29 cellular contexts compared by ENCODE assay signal in the genomic region with DNA sequence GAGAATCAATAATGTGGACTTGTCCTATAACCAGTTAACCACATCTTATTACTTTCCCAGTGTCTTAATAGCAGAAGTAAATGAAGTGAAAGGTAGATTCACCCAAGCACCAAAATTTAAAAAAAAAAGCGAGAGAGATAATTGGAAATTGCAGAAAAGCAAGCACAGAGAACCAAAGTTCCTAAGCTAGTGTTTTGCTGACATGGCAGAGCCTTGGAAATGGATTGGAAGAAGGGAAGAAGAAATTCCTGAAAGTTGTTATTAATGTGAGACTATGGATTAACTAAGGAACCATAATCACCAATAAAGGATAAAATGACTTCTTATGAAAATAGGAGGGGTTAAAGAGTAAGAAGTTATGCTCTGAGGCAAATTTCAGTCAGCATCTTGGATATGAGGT.
"Had no signal": no experiment of that assay in that cellular context is flagged by ENCODE, and none has a peak within 500 bp of the region (broad histone marks: within the 10 kb centered on the region; RNA-seq: fewer than 3 reads in every experiment).

No MANE protein-coding gene starts in this region.

- H3K9me3 ChIP-seq: colonic mucosa, esophagus muscularis mucosa, esophagus squamous epithelium, gastrocnemius medialis, gastroesophageal sphincter, heart left ventricle had no signal

- H3K27me3 ChIP-seq: colonic mucosa, dorsolateral prefrontal cortex, esophagus muscularis mucosa, esophagus squamous epithelium, foreskin keratinocyte, gastrocnemius medialis, gastroesophageal sphincter, heart left ventricle, heart right ventricle, hepatocyte had no signal

- H3K4me1 ChIP-seq: colonic mucosa, esophagus muscularis mucosa, esophagus squamous epithelium, foreskin keratinocyte, gastrocnemius medialis, gastroesophageal sphincter, heart left ventricle, heart right ventricle had no signal

- DNase-seq: colonic mucosa; cortex of kidney; dermis blood vessel endothelial cell; dorsolateral prefrontal cortex; effector CD4-positive, alpha-beta T cell; effector CD8-positive, alpha-beta T cell; effector memory CD4-positive, alpha-beta T cell; effector memory CD8-positive, alpha-beta T cell; endodermal cell; erythroblast; esophagus squamous epithelium; foreskin fibroblast; foreskin keratinocyte; foreskin melanocyte; gastrocnemius medialis; glutamatergic neuron; head of caudate nucleus; heart left ventricle; heart right ventricle had no signal

- H3K9me3 Mint-ChIP-seq: endodermal cell had no signal

- H3K4me2 ChIP-seq: hepatocyte had no signal

- H3K27ac Mint-ChIP-seq: dendritic cell treated with granulocyte-macrophage colony-stimulating factor and Interleukin-4, amounts not matched to agents 40 ng/mL and 50 ng/mL, for 4 days; effector memory CD8-positive, alpha-beta T cell; endodermal cell had no signal

- FAIRE-seq: endometrium, endothelial cell of umbilical vein, frontal cortex had no signal

- H3K4me3 Mint-ChIP-seq: dendritic cell treated with granulocyte-macrophage colony-stimulating factor and Interleukin-4, amounts not matched to agents 40 ng/mL and 50 ng/mL, for 4 days; effector memory CD8-positive, alpha-beta T cell; endodermal cell had no signal

- ATAC-seq: effector memory CD8-positive, alpha-beta T cell; esophagus mucosa; foreskin keratinocyte; gastrocnemius medialis; gastroesophageal sphincter; heart left ventricle; heart right ventricle had no signal

- H2AFZ ChIP-seq: hepatocyte had no signal

- H3K79me2 ChIP-seq: hepatocyte had no signal

- H3K27ac ChIP-seq: colonic mucosa, coronary artery, dorsolateral prefrontal cortex, epithelial cell of prostate, esophagus muscularis mucosa, esophagus squamous epithelium, foreskin keratinocyte, gastrocnemius medialis, gastroesophageal sphincter, heart left ventricle, heart right ventricle, hepatocyte had no signal

- H3K4me1 Mint-ChIP-seq: endodermal cell had no signal

- H3K36me3 ChIP-seq: colonic mucosa, esophagus muscularis mucosa, esophagus squamous epithelium, gastrocnemius medialis, gastroesophageal sphincter, heart left ventricle, heart right ventricle had no signal

- H3K27me3 Mint-ChIP-seq: dendritic cell treated with granulocyte-macrophage colony-stimulating factor and Interleukin-4, amounts not matched to agents 40 ng/mL and 50 ng/mL, for 4 days; effector memory CD8-positive, alpha-beta T cell had no signal

- H3K4me3 ChIP-seq: colonic mucosa, coronary artery, dorsolateral prefrontal cortex, esophagus muscularis mucosa, esophagus squamous epithelium, gastrocnemius medialis, gastroesophageal sphincter, heart left ventricle, heart right ventricle, hepatocyte had no signal
